1 cellular context compared by ENCODE assay signal in the genomic region with DNA sequence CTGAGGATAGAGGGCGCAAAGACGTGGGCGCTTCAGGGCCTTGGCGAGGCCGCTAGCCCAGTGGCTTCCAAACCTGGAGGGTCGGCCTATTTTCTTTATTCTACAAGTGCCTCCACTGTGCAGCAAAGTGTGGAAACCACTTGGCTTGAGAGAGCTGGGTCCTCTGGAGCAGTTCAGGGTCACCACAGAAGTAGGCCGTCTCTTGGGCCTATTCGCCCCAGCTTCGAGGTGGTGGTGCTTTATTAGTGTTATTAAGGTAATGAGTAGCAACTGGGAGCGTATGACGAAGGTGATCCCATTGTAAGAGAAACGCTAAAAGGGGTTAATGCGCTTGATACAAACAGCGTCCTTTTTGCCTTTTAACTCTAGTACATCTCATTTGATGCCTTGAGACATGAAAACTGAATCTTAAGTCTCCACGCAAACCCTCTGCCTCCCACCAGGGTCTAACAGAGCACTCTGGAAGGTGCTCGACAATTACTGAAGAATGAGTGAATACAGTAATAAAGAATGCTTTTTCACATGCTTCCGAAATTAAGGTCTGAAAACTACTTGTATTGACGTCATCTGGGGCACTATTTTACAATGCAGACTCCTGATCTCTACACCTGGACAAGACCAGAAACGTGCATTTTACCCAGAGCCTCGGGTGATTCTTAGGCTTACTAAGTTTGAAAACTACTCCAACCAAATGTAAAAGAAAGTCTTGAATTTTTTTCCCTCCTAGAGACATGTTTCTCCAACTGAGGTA.
A peak's percentile ranks its signal among the peaks of the same experiment; 100 is the strongest.
TF ChIP-seq lines count a peak whose summit lies in the region.

No MANE protein-coding gene starts in this region.

TF ChIP-seq in GM12878, 131 proteins besides CTCF, POLR2A, EP300 and RAD21 (continued from another document):
- TF ChIP-seq, protein P1, sequence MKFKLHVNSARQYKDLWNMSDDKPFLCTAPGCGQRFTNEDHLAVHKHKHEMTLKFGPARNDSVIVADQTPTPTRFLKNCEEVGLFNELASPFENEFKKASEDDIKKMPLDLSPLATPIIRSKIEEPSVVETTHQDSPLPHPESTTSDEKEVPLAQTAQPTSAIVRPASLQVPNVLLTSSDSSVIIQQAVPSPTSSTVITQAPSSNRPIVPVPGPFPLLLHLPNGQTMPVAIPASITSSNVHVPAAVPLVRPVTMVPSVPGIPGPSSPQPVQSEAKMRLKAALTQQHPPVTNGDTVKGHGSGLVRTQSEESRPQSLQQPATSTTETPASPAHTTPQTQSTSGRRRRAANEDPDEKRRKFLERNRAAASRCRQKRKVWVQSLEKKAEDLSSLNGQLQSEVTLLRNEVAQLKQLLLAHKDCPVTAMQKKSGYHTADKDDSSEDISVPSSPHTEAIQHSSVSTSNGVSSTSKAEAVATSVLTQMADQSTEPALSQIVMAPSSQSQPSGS (IDR thresholded peaks at IDR 0.05; ENCODE audit: low read length), result 0 out of 2 replicates have a peak, but pooled peaks have one; percentile 39
- TF ChIP-seq CREM (IDR thresholded peaks at IDR 0.05; ENCODE audit: low read depth), result peak; percentile 60
- no peak for TF ChIP-seq ZSCAN29 (IDR thresholded peaks at IDR 0.05)
- TF ChIP-seq SMARCA5 (IDR thresholded peaks at IDR 0.05), result 0 out of 2 replicates have a peak, but pooled peaks have one; percentile 0
- TF ChIP-seq, protein P2, sequence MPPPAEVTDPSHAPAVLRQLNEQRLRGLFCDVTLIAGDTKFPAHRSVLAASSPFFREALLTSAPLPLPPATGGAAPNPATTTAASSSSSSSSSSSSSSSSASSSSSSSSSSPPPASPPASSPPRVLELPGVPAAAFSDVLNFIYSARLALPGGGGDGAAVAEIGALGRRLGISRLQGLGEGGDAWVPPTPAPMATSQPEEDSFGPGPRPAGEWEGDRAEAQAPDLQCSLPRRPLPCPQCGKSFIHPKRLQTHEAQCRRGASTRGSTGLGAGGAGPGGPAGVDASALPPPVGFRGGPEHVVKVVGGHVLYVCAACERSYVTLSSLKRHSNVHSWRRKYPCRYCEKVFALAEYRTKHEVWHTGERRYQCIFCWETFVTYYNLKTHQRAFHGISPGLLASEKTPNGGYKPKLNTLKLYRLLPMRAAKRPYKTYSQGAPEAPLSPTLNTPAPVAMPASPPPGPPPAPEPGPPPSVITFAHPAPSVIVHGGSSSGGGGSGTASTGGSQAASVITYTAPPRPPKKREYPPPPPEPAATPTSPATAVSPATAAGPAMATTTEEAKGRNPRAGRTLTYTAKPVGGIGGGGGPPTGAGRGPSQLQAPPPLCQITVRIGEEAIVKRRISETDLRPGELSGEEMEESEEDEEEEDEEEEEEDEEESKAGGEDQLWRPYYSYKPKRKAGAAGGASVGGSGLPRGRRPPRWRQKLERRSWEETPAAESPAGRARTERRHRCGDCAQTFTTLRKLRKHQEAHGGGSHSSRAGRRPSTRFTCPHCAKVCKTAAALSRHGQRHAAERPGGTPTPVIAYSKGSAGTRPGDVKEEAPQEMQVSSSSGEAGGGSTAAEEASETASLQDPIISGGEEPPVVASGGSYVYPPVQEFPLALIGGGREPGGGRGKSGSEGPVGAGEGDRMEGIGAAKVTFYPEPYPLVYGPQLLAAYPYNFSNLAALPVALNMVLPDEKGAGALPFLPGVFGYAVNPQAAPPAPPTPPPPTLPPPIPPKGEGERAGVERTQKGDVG (CRISPR knock-in tag; IDR thresholded peaks at IDR 0.05), result no peak
- TF ChIP-seq CBX5 (IDR thresholded peaks at IDR 0.05; ENCODE audit: low read depth), result no peak
- peak; percentile 1 for TF ChIP-seq HDAC6 (IDR thresholded peaks at IDR 0.05; ENCODE audit: unreplicated experiment)
- TF ChIP-seq RUNX3 (IDR thresholded peaks at IDR 0.05; ENCODE audit: low read length), result 0 out of 2 replicates have a peak, but pooled peaks have one; percentile 9
- TF ChIP-seq E2F4 (IDR thresholded peaks at IDR 0.05; ENCODE audit: low read depth, low read length), result no peak
- TF ChIP-seq SUZ12 (IDR thresholded peaks at IDR 0.05; ENCODE audit: unreplicated experiment), result no peak
- no peak for TF ChIP-seq EZH2 (IDR thresholded peaks at IDR 0.05; ENCODE audit: borderline replicate concordance, control insufficient read depth, low read depth, low read length)
- TF ChIP-seq BHLHE40 (IDR thresholded peaks at IDR 0.05; ENCODE audit: borderline replicate concordance in 1 of 2, low read depth in 2 of 2, low read length in 1 of 2), result peak in 1 of 2 experiments; percentile 27; a peak in 1 of 4 replicates
- TF ChIP-seq KDM1A (IDR thresholded peaks at IDR 0.05; ENCODE audit: borderline replicate concordance), result no peak
- TF ChIP-seq CREB1 (IDR thresholded peaks at IDR 0.05; ENCODE audit: low read depth), result peak; percentile 60
- 0 out of 2 replicates have a peak, but pooled peaks have one; percentile 74 for TF ChIP-seq ASH2L (IDR thresholded peaks at IDR 0.05; ENCODE audit: borderline replicate concordance, low read depth)
- TF ChIP-seq SMAD1 (IDR thresholded peaks at IDR 0.05; ENCODE audit: low read depth, partially characterized antibody), result no peak
- peak; percentile 63 for TF ChIP-seq LARP7 (IDR thresholded peaks at IDR 0.05)
- TF ChIP-seq ZZZ3 (IDR thresholded peaks at IDR 0.05; ENCODE audit: control insufficient read depth, insufficient read length, low read depth), result no peak
- no peak for TF ChIP-seq STAT1 (conservative IDR thresholded peaks at IDR 0.05)
- no peak for TF ChIP-seq NFXL1 (IDR thresholded peaks at IDR 0.05; ENCODE audit: borderline replicate concordance)
- TF ChIP-seq MXI1 (IDR thresholded peaks at IDR 0.05; ENCODE audit: low read depth, low read length), result no peak
- TF ChIP-seq NFYA (IDR thresholded peaks at IDR 0.05; ENCODE audit: borderline replicate concordance, low read depth, low read length), result no peak
- no peak; a peak in 1 of 4 replicates for TF ChIP-seq ETV6 (conservative IDR thresholded peaks at IDR 0.05 in 1 of 2, IDR thresholded peaks at IDR 0.05 in 1 of 2; ENCODE audit: borderline replicate concordance in 1 of 2, low read depth in 1 of 2)
- TF ChIP-seq CHD2 (IDR thresholded peaks at IDR 0.05; ENCODE audit: borderline replicate concordance, low read depth, low read length), result no peak
- TF ChIP-seq NFIC (IDR thresholded peaks at IDR 0.05; ENCODE audit: low read depth, low read length), result peak; percentile 55; the same call in 1 of the 2 replicates
- peak; percentile 33; the same call in 1 of the 2 replicates for TF ChIP-seq NBN (IDR thresholded peaks at IDR 0.05)
- peak; percentile 85 for TF ChIP-seq ATF7 (IDR thresholded peaks at IDR 0.05; ENCODE audit: low read depth)
- TF ChIP-seq SMAD5 (IDR thresholded peaks at IDR 0.05; ENCODE audit: low read depth), result no peak
- TF ChIP-seq CHD1 (IDR thresholded peaks at IDR 0.05; ENCODE audit: low read depth, low read length), result no peak
- no peak for TF ChIP-seq FOXM1 (IDR thresholded peaks at IDR 0.05; ENCODE audit: low read depth, low read length)
- no peak for TF ChIP-seq SKIL (IDR thresholded peaks at IDR 0.05; ENCODE audit: low read depth, poor library complexity, severe bottlenecking)
- TF ChIP-seq TCF3 (IDR thresholded peaks at IDR 0.05; ENCODE audit: borderline replicate concordance, insufficient read depth, low read depth, low read length), result no peak
- peak; percentile 26; the same call in 1 of the 2 replicates for TF ChIP-seq MTA2 (IDR thresholded peaks at IDR 0.05; ENCODE audit: low read depth)
- no peak for TF ChIP-seq IKZF1 (conservative IDR thresholded peaks at IDR 0.05)
- peak; percentile 64 for TF ChIP-seq JUNB (IDR thresholded peaks at IDR 0.05)
